Comparison of ENCODE assay signal across 10 cellular contexts in genomic region chr15:77650285-77650684, GRCh38. TPM values are rescaled to one million over a fixed set of nuclear protein-coding genes. Genes with fewer than 3 reads are reported as not detected.
A peak's percentile ranks its signal among the peaks of the same experiment; 100 is the strongest.
DNase-seq lines count a peak whose midpoint lies in the region; ATAC-seq and TF ChIP-seq lines count a peak whose summit lies in the region.
"Had no signal": no experiment of that assay in that cellular context is flagged by ENCODE, and none has a peak within 500 bp of the region (broad histone marks: within the 10 kb centered on the region; RNA-seq: fewer than 3 reads in every experiment).

No MANE protein-coding gene starts in this region.

- no peak for TF ChIP-seq POLR2A in vagina (IDR thresholded peaks at IDR 0.05)

- no peaks in the 10 kb centered on the region for H3F3A ChIP-seq in PC-3 (ENCODE audit: low read length, unreplicated experiment)

- ATAC-seq in PC-3 (no peak), GM21529 (IDR thresholded peaks at IDR 0.05; ENCODE audit: unreplicated experiment) (no peak)
- ATAC-seq: mucosa of descending colon had no signal

- H2AFZ ChIP-seq in PC-3 (ENCODE audit: low read length), result no peak overlapping the region

- H3K9me3 ChIP-seq in PC-3 (ENCODE audit: low read length) (no peaks in the 10 kb centered on the region), vagina (no peaks in the 10 kb centered on the region)

- no TSS peak for BruUV-seq in PC-3 (replicated peaks; lab: Mats Ljungman, UMichigan)

- H3K9ac ChIP-seq in PC-3 (ENCODE audit: low read length), result no peak overlapping the region

- no peaks in the 10 kb centered on the region for H4K20me1 ChIP-seq in PC-3 (ENCODE audit: low read length)

- H3K27me3 ChIP-seq in PC-3 (ENCODE audit: low read length) (0 out of 2 replicates have a peak, but pooled peaks cover 7% of the 10 kb centered on the region), vagina (no peaks in the 10 kb centered on the region)

- H3K4me1 ChIP-seq in PC-3 (ENCODE audit: insufficient read depth, low read length) (no peaks in the 10 kb centered on the region), vagina (no peaks in the 10 kb centered on the region)

- no peak for DNase-seq in AG04449 (ENCODE audit: low read depth, low spot score)
- peak; percentile 84 for DNase-seq in ELF-1 (ENCODE audit: low read depth, low spot score)
- DNase-seq in PC-3, result no peak
- DNase-seq in fibroblast of pulmonary artery (ENCODE audit: low read depth), result peak; percentile 12
- DNase-seq in vagina (ENCODE audit: extremely low spot score in 2 of 2), result no peak
- no peak for DNase-seq in activated naive CD4-positive, alpha-beta T cell treated with Interleukin-2 at 50 U/mL for 16 hours
- DNase-seq in NCI-H2081 (lab: John Stamatoyannopoulos, UW), result no peak

- H3K9me2 ChIP-seq in PC-3 (replicated peaks; ENCODE audit: low read length), result no peaks in the 10 kb centered on the region

- H3K36me3 ChIP-seq in PC-3 (ENCODE audit: low read depth, low read length) (no peaks in the 10 kb centered on the region), vagina (no peaks in the 10 kb centered on the region)

- intact Hi-C loops in PC-3 (cut with micrococcal nuclease), result no loop called here
- intact Hi-C loops in vagina (cut with DNase I), result no loop called here

- no peak overlapping the region for H3K4me2 ChIP-seq in PC-3 (ENCODE audit: low read length)

- TF ChIP-seq CTCF in AG04449 (IDR thresholded peaks at IDR 0.05; ENCODE audit: insufficient read depth, low read length, missing control alignments), result peak; percentile 6
- TF ChIP-seq CTCF in PC-3 (conservative IDR thresholded peaks at IDR 0.05; ENCODE audit: low read depth, low read length), result peak; percentile 39; the same call in 1 of the 2 replicates
- TF ChIP-seq CTCF in fibroblast of pulmonary artery (IDR thresholded peaks at IDR 0.05; ENCODE audit: low read length, missing control alignments), result peak; percentile 22
- TF ChIP-seq CTCF in vagina (IDR thresholded peaks at IDR 0.05), result no peak

- no peaks in the 10 kb centered on the region for H3K79me2 ChIP-seq in PC-3 (ENCODE audit: low read length)

- H3K27ac ChIP-seq in PC-3 (ENCODE audit: low read length) (no peak overlapping the region), vagina (no peak overlapping the region)
- H3K27ac ChIP-seq: epithelial cell of prostate had no signal

- CTCF ChIA-PET in AG04449 (lab: Yijun Ruan, JAX) (interaction anchor here (3.3 to 8.6 kb wide), 2 partner anchors 16 kb away, joined by 29 to 107 read pairs; partner anchors contain the start of gene LINGO1), PC-3 (lab: Charles Lee) (no interaction called here)

- H3K4me3 ChIP-seq in AG04449 (ENCODE audit: low read depth, low read length) (no peak overlapping the region), PC-3 (ENCODE audit: low read length) (no peak overlapping the region), fibroblast of pulmonary artery (replicated peaks; ENCODE audit: low read depth, low read length) (no peak overlapping the region), vagina (no peak overlapping the region)
- H3K4me3 ChIP-seq: mucosa of descending colon had no signal

- POLR2A ChIA-PET in AG04449 (lab: Yijun Ruan, JAX) (interaction anchor here (0.5 kb wide), 1 partner anchor 110 kb away, joined by 3 read pairs; no protein-coding TSS in a partner anchor), PC-3 (lab: Charles Lee; ENCODE audit: unreplicated experiment) (no interaction called here)

RNA-seq across cellular contexts. Expression of gene LINGO1, which starts 17.6 kb away (rescaled TPM):
- not detected in 2 replicates for total RNA-seq in PC-3 (2014; rRNA removed)
- 4.7 TPM for total RNA-seq in vagina

Comparison
In these comparisons a context has a peak if more than half of its experiments do, and no peak if none do; other contexts are left out.
1. DNase-seq: peak in ELF-1 (single experiment) and fibroblast of pulmonary artery (single experiment); none in AG04449 (single experiment), PC-3 (single experiment), vagina (0 of 2), activated naive CD4-positive, alpha-beta T cell treated with Interleukin-2 at 50 U/mL for 16 hours (single experiment) and NCI-H2081 (0 of 2).
2. CTCF ChIP-seq: peak in AG04449 (single experiment), PC-3 (single experiment) and fibroblast of pulmonary artery (single experiment); none in vagina (0 of 3).